ENCODE assay signal across 36 cellular contexts in the genomic region with DNA sequence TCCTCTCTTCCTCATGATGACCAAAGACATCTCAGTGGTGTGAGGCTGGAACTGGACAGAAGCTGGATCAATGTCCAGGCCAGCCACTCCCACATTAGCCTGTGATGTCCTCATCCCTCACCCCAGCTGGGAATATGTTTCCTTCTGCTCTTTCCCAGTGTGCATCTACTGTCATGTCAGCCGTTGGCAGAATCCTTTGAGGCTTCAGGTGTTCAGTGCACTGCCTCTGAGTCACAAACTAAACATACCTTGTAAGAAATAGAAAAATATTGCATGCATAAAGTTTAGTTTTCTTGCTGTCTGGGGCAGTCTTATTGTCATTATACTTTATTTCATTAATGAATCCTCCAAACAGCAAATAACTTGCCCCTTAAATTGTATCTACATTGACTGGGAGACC.
"Had no signal": no experiment of that assay in that cellular context is flagged by ENCODE, and none has a peak within 500 bp of the region (broad histone marks: within the 10 kb centered on the region; RNA-seq: fewer than 3 reads in every experiment).

No MANE protein-coding gene starts in this region.

- H3K4me3 ChIP-seq: adrenal gland, body of pancreas had no signal

- H3K9me3 ChIP-seq: adrenal gland, body of pancreas had no signal

- H3K9me3 Mint-ChIP-seq: activated B cell treated with CpG ODN at 0.5 μM for 24 hours; activated CD4-positive, alpha-beta memory T cell treated with anti-CD3 and anti-CD28 coated beads for 36 hours; activated CD4-positive, alpha-beta T cell treated with anti-CD3 and anti-CD28 coated beads, Interleukin-2, amount 10 ng/mL, durations not matched to agents 24 days and 14 days; activated CD8-positive, alpha-beta T cell treated with anti-CD3 and anti-CD28 coated beads for 36 hours; activated naive CD4-positive, alpha-beta T cell treated with anti-CD3 and anti-CD28 coated beads for 36 hours; activated naive CD4-positive, alpha-beta T cell treated with anti-CD3 and anti-CD28 coated beads, Interleukin-2, amount 50 U/mL, for 72 hours; activated naive CD8-positive, alpha-beta T cell treated with anti-CD3 and anti-CD28 coated beads for 36 hours; activated T-cell treated with anti-CD3 and anti-CD28 coated beads, Interleukin-2, amount 50 U/mL, for 4 hours; activated T-cell treated with anti-CD3 and anti-CD28 coated beads, Interleukin-2, amount 50 U/mL, for 72 hours; activated T-helper 1 cell treated with anti-CD3 and anti-CD28 coated beads, Interleukin-12 subunit alpha, Interleukin-12 subunit beta, Interleukin-2, Interleukin-4 antibody, amounts not matched to agents 30 ng/mL and 10 ng/mL and 1 ng/mL, durations not matched to agents 14 hours and 24 hours and 36 hours; activated T-helper 17 cell treated with anti-CD3 and anti-CD28 coated beads, Interleukin-2, amount 50 U/mL, for 72 hours; T-helper 1 cell treated with Interleukin-12 subunit alpha and Interleukin-12 subunit beta and Interleukin-4 antibody, amounts not matched to agents 30 μg/mL and 1 μg/mL, for 36 hours; T-helper 2 cell treated with Interferon-gamma antibody and Interleukin-4, amounts not matched to agents 5 μg/mL and 100 μg/mL, for 36 hours had no signal

- H3K36me3 Mint-ChIP-seq: activated CD4-positive, alpha-beta memory T cell treated with anti-CD3 and anti-CD28 coated beads for 36 hours; activated naive CD4-positive, alpha-beta T cell treated with anti-CD3 and anti-CD28 coated beads, Interleukin-2, amount 50 U/mL, for 72 hours; activated naive CD8-positive, alpha-beta T cell treated with anti-CD3 and anti-CD28 coated beads for 36 hours had no signal

- H3K4me1 ChIP-seq: adrenal gland, body of pancreas had no signal

- H3K27ac Mint-ChIP-seq: activated B cell treated with CpG ODN at 0.5 μM for 24 hours; activated CD4-positive, alpha-beta memory T cell treated with anti-CD3 and anti-CD28 coated beads for 36 hours; activated CD4-positive, alpha-beta T cell treated with anti-CD3 and anti-CD28 coated beads, Interleukin-2, amount 10 ng/mL, durations not matched to agents 24 days and 14 days; activated CD8-positive, alpha-beta T cell treated with anti-CD3 and anti-CD28 coated beads for 36 hours; activated naive CD4-positive, alpha-beta T cell treated with anti-CD3 and anti-CD28 coated beads for 36 hours; activated naive CD4-positive, alpha-beta T cell treated with anti-CD3 and anti-CD28 coated beads, Interleukin-2, amount 50 U/mL, for 72 hours; activated naive CD8-positive, alpha-beta T cell treated with anti-CD3 and anti-CD28 coated beads for 36 hours; activated T-cell treated with anti-CD3 and anti-CD28 coated beads, Interleukin-2, amount 50 U/mL, for 72 hours; activated T-helper 1 cell treated with anti-CD3 and anti-CD28 coated beads, Interleukin-12 subunit alpha, Interleukin-12 subunit beta, Interleukin-2, Interleukin-4 antibody, amounts not matched to agents 30 ng/mL and 10 ng/mL and 1 ng/mL, durations not matched to agents 14 hours and 24 hours and 36 hours; activated T-helper 17 cell treated with anti-CD3 and anti-CD28 coated beads, Interleukin-2, amount 50 U/mL, for 72 hours; T-helper 1 cell treated with Interleukin-12 subunit alpha and Interleukin-12 subunit beta and Interleukin-4 antibody, amounts not matched to agents 30 μg/mL and 1 μg/mL, for 36 hours; T-helper 2 cell treated with Interferon-gamma antibody and Interleukin-4, amounts not matched to agents 5 μg/mL and 100 μg/mL, for 36 hours had no signal

- FAIRE-seq: astrocyte, TTC549 had no signal

- DNase-seq: activated B cell treated with CpG ODN at 0.5 μM for 24 hours; activated CD4-positive, alpha-beta memory T cell treated with anti-CD3 and anti-CD28 coated beads for 36 hours; activated CD4-positive, alpha-beta T cell treated with anti-CD3 and anti-CD28 coated beads for 4 hours; activated CD4-positive, alpha-beta T cell treated with anti-CD3 and anti-CD28 coated beads, Interleukin-2, amount 10 ng/mL, durations not matched to agents 24 days and 14 days; activated CD4-positive, alpha-beta T cell treated with anti-CD3 and anti-CD28 coated beads, Interleukin-2, amount 50 U/mL, for 1 hour; activated CD4-positive, alpha-beta T cell treated with anti-CD3 and anti-CD28 coated beads, Interleukin-2, amount 50 U/mL, for 4 hours; activated CD4-positive, CD25-positive, alpha-beta regulatory T cell treated with anti-CD3 and anti-CD28 coated beads, Interleukin-2, amount 50 U/mL, for 72 hours; activated CD8-positive, alpha-beta memory T cell treated with anti-CD3 and anti-CD28 coated beads, Interleukin-2, amount 50 U/mL, for 4 hours; activated CD8-positive, alpha-beta T cell treated with anti-CD3 and anti-CD28 coated beads for 36 hours; activated effector memory CD4-positive, alpha-beta T cell treated with anti-CD3 and anti-CD28 coated beads, Interleukin-2, amount 50 U/mL, for 16 hours; activated gamma-delta T cell treated with Interleukin-2 at 50 U/mL for 16 hours; activated naive CD4-positive, alpha-beta T cell; activated naive CD4-positive, alpha-beta T cell treated with anti-CD3 and anti-CD28 coated beads for 36 hours; activated naive CD4-positive, alpha-beta T cell treated with anti-CD3 and anti-CD28 coated beads, Interleukin-2, amount 50 U/mL, for 16 hours; activated naive CD8-positive, alpha-beta T cell treated with anti-CD3 and anti-CD28 coated beads for 36 hours; activated T-cell treated with anti-CD3 and anti-CD28 coated beads for 4 hours; activated T-cell treated with anti-CD3 and anti-CD28 coated beads, Interleukin-2, amount 50 U/mL, for 1 hour; activated T-cell treated with anti-CD3 and anti-CD28 coated beads, Interleukin-2, amount 50 U/mL, for 4 hours; activated T-cell treated with anti-CD3 and anti-CD28 coated beads, Interleukin-2, amount 50 U/mL, for 72 hours; adrenal gland; amniotic stem cell; aorta; body of pancreas; brain microvascular endothelial cell; central memory CD4-positive, alpha-beta T cell; T-helper 1 cell; T-helper 2 cell; T-helper 9 cell had no signal

- H3K4me1 Mint-ChIP-seq: activated B cell treated with CpG ODN at 0.5 μM for 24 hours; activated CD4-positive, alpha-beta T cell treated with anti-CD3 and anti-CD28 coated beads, Interleukin-2, amount 10 ng/mL, durations not matched to agents 24 days and 14 days; activated naive CD8-positive, alpha-beta T cell treated with anti-CD3 and anti-CD28 coated beads for 36 hours; activated T-helper 17 cell treated with anti-CD3 and anti-CD28 coated beads, Interleukin-2, amount 50 U/mL, for 72 hours had no signal

- ATAC-seq: activated CD8-positive, alpha-beta T cell treated with anti-CD3 and anti-CD28 coated beads for 36 hours; activated naive CD4-positive, alpha-beta T cell treated with anti-CD3 and anti-CD28 coated beads, Interleukin-2, amount 50 U/mL, for 72 hours; activated T-cell treated with anti-CD3 and anti-CD28 coated beads, Interleukin-2, amount 50 U/mL, for 4 hours; activated T-cell treated with anti-CD3 and anti-CD28 coated beads, Interleukin-2, amount 50 U/mL, for 72 hours; activated T-helper 17 cell treated with anti-CD3 and anti-CD28 coated beads, Interleukin-2, amount 50 U/mL, for 72 hours; body of pancreas had no signal

- H3K36me3 ChIP-seq: adrenal gland, brain microvascular endothelial cell had no signal

- H3K27ac ChIP-seq: adrenal gland, body of pancreas, brain microvascular endothelial cell, VCaP had no signal

- H3K4me3 Mint-ChIP-seq: activated B cell treated with CpG ODN at 0.5 μM for 24 hours; activated CD4-positive, alpha-beta memory T cell treated with anti-CD3 and anti-CD28 coated beads for 36 hours; activated CD4-positive, alpha-beta T cell treated with anti-CD3 and anti-CD28 coated beads, Interleukin-2, amount 10 ng/mL, durations not matched to agents 24 days and 14 days; activated CD8-positive, alpha-beta T cell treated with anti-CD3 and anti-CD28 coated beads for 36 hours; activated naive CD4-positive, alpha-beta T cell treated with anti-CD3 and anti-CD28 coated beads for 36 hours; activated naive CD8-positive, alpha-beta T cell treated with anti-CD3 and anti-CD28 coated beads for 36 hours; activated T-cell treated with anti-CD3 and anti-CD28 coated beads, Interleukin-2, amount 50 U/mL, for 4 hours; activated T-cell treated with anti-CD3 and anti-CD28 coated beads, Interleukin-2, amount 50 U/mL, for 72 hours; activated T-helper 1 cell treated with anti-CD3 and anti-CD28 coated beads, Interleukin-12 subunit alpha, Interleukin-12 subunit beta, Interleukin-2, Interleukin-4 antibody, amounts not matched to agents 30 ng/mL and 10 ng/mL and 1 ng/mL, durations not matched to agents 14 hours and 24 hours and 36 hours; activated T-helper 17 cell treated with anti-CD3 and anti-CD28 coated beads, Interleukin-2, amount 50 U/mL, for 72 hours; T-helper 1 cell treated with Interleukin-12 subunit alpha and Interleukin-12 subunit beta and Interleukin-4 antibody, amounts not matched to agents 30 μg/mL and 1 μg/mL, for 36 hours; T-helper 2 cell treated with Interferon-gamma antibody and Interleukin-4, amounts not matched to agents 5 μg/mL and 100 μg/mL, for 36 hours had no signal

- H3K27me3 ChIP-seq: adrenal gland, body of pancreas, brain microvascular endothelial cell had no signal
